ENCODE assay signal across 22 cellular contexts in the genomic region with DNA sequence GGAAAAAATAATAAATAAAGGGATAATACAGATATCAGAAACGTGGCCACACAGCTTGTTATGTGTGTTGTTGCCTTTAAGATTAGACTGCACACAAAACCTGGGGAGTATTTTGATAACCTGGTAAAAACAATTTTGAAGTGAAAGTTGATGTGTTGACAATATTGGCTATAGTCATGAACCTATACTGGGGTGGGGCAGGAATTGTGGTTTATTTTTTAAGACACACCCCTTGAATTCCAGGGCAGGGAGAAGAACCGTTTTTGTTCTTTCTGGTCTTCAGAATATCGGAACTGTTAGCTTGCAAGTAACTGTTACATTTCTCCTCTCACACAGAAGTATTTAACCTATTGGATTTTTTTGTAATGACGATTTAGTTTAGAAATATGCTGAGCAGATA.
DNase-seq lines count a peak whose midpoint lies in the region; ATAC-seq and TF ChIP-seq lines count a peak whose summit lies in the region.
"Had no signal": no experiment of that assay in that cellular context is flagged by ENCODE, and none has a peak within 500 bp of the region (broad histone marks: within the 10 kb centered on the region; RNA-seq: fewer than 3 reads in every experiment).

No MANE protein-coding gene starts in this region.

- H3K4me1 ChIP-seq in mammary epithelial cell (ENCODE audit: insufficient read depth, low read length), result peaks cover 56% of the 10 kb centered on the region
- peaks cover 56 to 73% of the 10 kb centered on the region in 2 donors for H3K4me1 ChIP-seq in left lung

- no peaks in the 10 kb centered on the region for H4K20me1 ChIP-seq in mammary epithelial cell (ENCODE audit: insufficient read depth, low read length)

- CTCF ChIA-PET in mammary epithelial cell (lab: Charles Lee; ENCODE audit: low non-redundant PET), result no interaction called here

- H3K79me2 ChIP-seq in mammary epithelial cell (ENCODE audit: insufficient read depth, low read length), result peaks cover 83% of the 10 kb centered on the region

- 80% methylated on average over 4 of the region's 4 CpGs for WGBS in mammary epithelial cell (ENCODE audit: low coverage, missing lambda C conversion rate)

- H3K4me2 ChIP-seq in mammary epithelial cell (ENCODE audit: insufficient read depth, low read depth, low read length), result peak overlapping the region; percentile 34

- TF ChIP-seq CTCF in mammary epithelial cell (conservative IDR thresholded peaks at IDR 0.05 in 1 of 2, IDR thresholded peaks at IDR 0.05 in 1 of 2; ENCODE audit: extremely low read depth in 1 of 2, insufficient read depth in 1 of 2, low read depth in 1 of 2, low read length in 2 of 2) (no peak), nephron progenitor cell (IDR thresholded peaks at IDR 0.05) (no peak), left lung (IDR thresholded peaks at IDR 0.05) (no peak)

- H3K27me3 Mint-ChIP-seq in activated CD4-positive, alpha-beta T cell treated with anti-CD3 and anti-CD28 coated beads, Interleukin-2, amount 10 ng/mL, durations not matched to agents 24 days and 14 days, result no peaks in the 10 kb centered on the region
- peaks cover 3% of the 10 kb centered on the region for H3K27me3 Mint-ChIP-seq in nephron progenitor cell (ENCODE audit: low read depth, poor library complexity)
- H3K27me3 Mint-ChIP-seq: naive thymus-derived CD8-positive, alpha-beta T cell; stimulated activated naive CD8-positive, alpha-beta T cell treated with anti-CD3 and anti-CD28 coated beads, Interleukin-15, Interleukin-2, amounts not matched to agents 100 ng/mL and 50 ng/mL, for 24 hours had no signal

- in situ Hi-C loops in mammary epithelial cell (cut with MboI; ENCODE audit: low sequenced_read_pairs in 2 of 2), result no loop called here

- H3K4me3 Mint-ChIP-seq in activated CD4-positive, alpha-beta T cell treated with anti-CD3 and anti-CD28 coated beads, Interleukin-2, amount 10 ng/mL, durations not matched to agents 24 days and 14 days, result peak overlapping the region; percentile 37
- peak overlapping the region; percentile 9 for H3K4me3 Mint-ChIP-seq in nephron progenitor cell
- H3K4me3 Mint-ChIP-seq: naive thymus-derived CD8-positive, alpha-beta T cell; stimulated activated naive CD8-positive, alpha-beta T cell treated with anti-CD3 and anti-CD28 coated beads, Interleukin-15, Interleukin-2, amounts not matched to agents 100 ng/mL and 50 ng/mL, for 24 hours had no signal

- DNase-seq in activated CD4-positive, alpha-beta T cell treated with anti-CD3 and anti-CD28 coated beads, Interleukin-2, amount 10 ng/mL, durations not matched to agents 24 days and 14 days, result no peak
- no peak for DNase-seq in activated CD4-positive, alpha-beta T cell treated with anti-CD3 and anti-CD28 coated beads, Interleukin-2, amount 50 U/mL, for 4 hours
- DNase-seq in OCI-M1 (lab: John Stamatoyannopoulos, UW), result peak; percentile 49
- no peak for DNase-seq in mammary epithelial cell
- DNase-seq in nephron progenitor cell, result no peak
- no peak for DNase-seq in cerebellum (ENCODE audit: low spot score)
- no peak for DNase-seq in left lung
- DNase-seq: activated gamma-delta T cell treated with Interleukin-2 at 50 U/mL for 16 hours; BE2C; KG1; kidney; mesendoderm; naive thymus-derived CD8-positive, alpha-beta T cell; NCI-H1048; NCI-H2081 treated with DMSO at 0.1 percent for 48 hours; NCI-H446 treated with DMSO at 0.1 percent for 48 hours; posterior cingulate gyrus; stimulated activated CD4-positive, alpha-beta T cell treated with anti-CD3 and anti-CD28 coated beads, Interleukin-1b, Interleukin-23, amount 100 ng/mL, for 48 hours; transverse colon; WERI-Rb-1 had no signal

- H3K27ac ChIP-seq in mammary epithelial cell (ENCODE audit: insufficient read depth, low read depth, low read length), result no peak overlapping the region
- no peak overlapping the region for H3K27ac ChIP-seq in left lung
- H3K27ac ChIP-seq: WERI-Rb-1 had no signal

- no peaks in the 10 kb centered on the region for H3K9me3 Mint-ChIP-seq in activated CD4-positive, alpha-beta T cell treated with anti-CD3 and anti-CD28 coated beads, Interleukin-2, amount 10 ng/mL, durations not matched to agents 24 days and 14 days
- no peaks in the 10 kb centered on the region for H3K9me3 Mint-ChIP-seq in nephron progenitor cell
- H3K9me3 Mint-ChIP-seq: naive thymus-derived CD8-positive, alpha-beta T cell; stimulated activated naive CD8-positive, alpha-beta T cell treated with anti-CD3 and anti-CD28 coated beads, Interleukin-15, Interleukin-2, amounts not matched to agents 100 ng/mL and 50 ng/mL, for 24 hours had no signal

- H3K4me3 ChIP-seq in mammary epithelial cell (replicated peaks in 1 of 3; ENCODE audit: insufficient read depth in 1 of 3, low read depth in 2 of 3, low read length in 3 of 3) (no peak overlapping the region), left lung (no peak overlapping the region)
- H3K4me3 ChIP-seq: transverse colon had no signal

- no peaks in the 10 kb centered on the region for H3K9me3 ChIP-seq in mammary epithelial cell (replicated peaks; ENCODE audit: insufficient read depth, low read length)
- H3K9me3 ChIP-seq in left lung, result no peaks in the 10 kb centered on the region
- H3K9me3 ChIP-seq: BE2C, transverse colon had no signal

- ATAC-seq in left lung, result no peak
- ATAC-seq in HG02840 (IDR thresholded peaks at IDR 0.05; ENCODE audit: low FRiP score, unreplicated experiment), result no peak
- ATAC-seq: naive thymus-derived CD8-positive, alpha-beta T cell had no signal

- intact Hi-C loops in activated CD4-positive, alpha-beta T cell treated with anti-CD3 and anti-CD28 coated beads, Interleukin-2, amount 10 ng/mL, durations not matched to agents 24 days and 14 days (cut with micrococcal nuclease), result loop anchor here (5.0 kb wide), 2 partner anchors 103 to 173 kb away; partner anchors contain the start of genes CCDC138 and RANBP2
- intact Hi-C loops in mammary epithelial cell (cut with micrococcal nuclease), result no loop called here
- intact Hi-C loops in left lung (cut with DNase I), result no loop called here

- H3K9ac ChIP-seq in mammary epithelial cell (ENCODE audit: insufficient read depth, low read length), result no peak overlapping the region

- peaks cover 2% of the 10 kb centered on the region for H3K36me3 Mint-ChIP-seq in activated CD4-positive, alpha-beta T cell treated with anti-CD3 and anti-CD28 coated beads, Interleukin-2, amount 10 ng/mL, durations not matched to agents 24 days and 14 days (ENCODE audit: low read depth)
- H3K36me3 Mint-ChIP-seq in nephron progenitor cell (ENCODE audit: low read depth), result no peaks in the 10 kb centered on the region
- H3K36me3 Mint-ChIP-seq: naive thymus-derived CD8-positive, alpha-beta T cell had no signal

- dilution Hi-C loops in mammary epithelial cell (cut with HindIII; ENCODE audit: low sequenced_read_pairs), result no loop called here

- no peak overlapping the region for H2AFZ ChIP-seq in mammary epithelial cell (ENCODE audit: low read depth, low read length)

- peak overlapping the region; percentile 79 for H3K27ac Mint-ChIP-seq in activated CD4-positive, alpha-beta T cell treated with anti-CD3 and anti-CD28 coated beads, Interleukin-2, amount 10 ng/mL, durations not matched to agents 24 days and 14 days
- H3K27ac Mint-ChIP-seq in nephron progenitor cell, result no peak overlapping the region

- H3K27me3 ChIP-seq in mammary epithelial cell (ENCODE audit: insufficient read depth, low read length) (no peaks in the 10 kb centered on the region), left lung (no peaks in the 10 kb centered on the region)
- H3K27me3 ChIP-seq: BE2C, transverse colon had no signal

- no TSS peak for BruUV-seq in mammary epithelial cell (replicated peaks; lab: Mats Ljungman, UMichigan)

- H3K4me1 Mint-ChIP-seq in activated CD4-positive, alpha-beta T cell treated with anti-CD3 and anti-CD28 coated beads, Interleukin-2, amount 10 ng/mL, durations not matched to agents 24 days and 14 days, result peaks cover 78% of the 10 kb centered on the region
- H3K4me1 Mint-ChIP-seq in nephron progenitor cell, result peaks cover 78% of the 10 kb centered on the region

- H3K36me3 ChIP-seq in mammary epithelial cell (ENCODE audit: insufficient read depth, low read length) (no peaks in the 10 kb centered on the region), left lung (no peaks in the 10 kb centered on the region)
- H3K36me3 ChIP-seq: BE2C, transverse colon, WERI-Rb-1 had no signal
